Comparison of ENCODE assay signal across 16 cellular contexts in the genomic region with DNA sequence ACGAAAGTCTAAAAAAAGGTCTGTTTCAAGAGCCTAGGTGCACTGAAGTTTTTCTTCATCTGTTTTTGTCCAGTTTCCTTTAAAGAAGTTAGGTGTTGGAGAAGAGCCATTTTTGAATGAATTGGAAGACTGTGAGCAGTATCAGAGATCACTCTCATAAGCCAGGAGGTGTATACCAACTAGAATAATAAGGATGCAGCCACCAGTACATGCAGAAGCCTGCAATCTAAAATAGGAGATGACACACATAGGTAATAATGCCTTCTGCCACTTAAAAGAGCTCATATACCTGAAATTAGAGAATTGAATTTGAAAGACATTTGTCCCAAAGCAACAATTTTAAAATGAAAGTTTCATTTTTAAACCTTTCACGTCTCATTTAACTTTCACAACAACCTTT.
DNase-seq lines count a peak whose midpoint lies in the region; ATAC-seq and TF ChIP-seq lines count a peak whose summit lies in the region.
"Had no signal": no experiment of that assay in that cellular context is flagged by ENCODE, and none has a peak within 500 bp of the region (broad histone marks: within the 10 kb centered on the region; RNA-seq: fewer than 3 reads in every experiment).

No MANE protein-coding gene starts in this region.

- H3K36me3 ChIP-seq in fibroblast of lung (ENCODE audit: control insufficient read depth, insufficient read depth, low read length), result no peaks in the 10 kb centered on the region
- H3K36me3 ChIP-seq: thoracic aorta had no signal

- H3K36me3 Mint-ChIP-seq in activated naive CD4-positive, alpha-beta T cell treated with anti-CD3 and anti-CD28 coated beads, Interleukin-2, amount 50 U/mL, for 24 hours, result peaks cover 2% of the 10 kb centered on the region
- no peaks in the 10 kb centered on the region for H3K36me3 Mint-ChIP-seq in T-cell
- H3K36me3 Mint-ChIP-seq in type B pancreatic cell, result peaks cover 3% of the 10 kb centered on the region
- H3K36me3 Mint-ChIP-seq: WTC11 had no signal

- no peak for DNase-seq in activated naive CD4-positive, alpha-beta T cell treated with Interleukin-2 at 50 U/mL for 16 hours
- no peak for DNase-seq in T-cell
- no peak for DNase-seq in fibroblast of lung (ENCODE audit: low read depth in 2 of 2)
- DNase-seq in type B pancreatic cell (ENCODE audit: extremely low spot score, unreplicated experiment), result no peak
- no peak for DNase-seq in RWPE1 (ENCODE audit: low spot score)
- DNase-seq in GM13977 (ENCODE audit: low spot score), result no peak
- DNase-seq in dedifferentiated amniotic fluid mesenchymal stem cell (ENCODE audit: extremely low spot score), result no peak
- DNase-seq: amniotic stem cell, endodermal cell, NCI-H2227 treated with DMSO at 0.1 percent for 48 hours, posterior cingulate gyrus had no signal

- H2AFZ ChIP-seq in fibroblast of lung (ENCODE audit: low read length), result no peak overlapping the region
- H2AFZ ChIP-seq: hepatocyte had no signal

- H3K27ac Mint-ChIP-seq in activated naive CD4-positive, alpha-beta T cell treated with anti-CD3 and anti-CD28 coated beads, Interleukin-2, amount 50 U/mL, for 24 hours, result peak overlapping the region; percentile 82
- H3K27ac Mint-ChIP-seq in T-cell, result peak overlapping the region; percentile 90 to 92
- peak overlapping the region; percentile 8 for H3K27ac Mint-ChIP-seq in type B pancreatic cell
- H3K27ac Mint-ChIP-seq: endodermal cell, WTC11 had no signal

- POLR2A ChIA-PET in T-cell (lab: Charles Lee), result interaction anchor here in 1 of 2 donors (0.6 kb wide), 2 partner anchors 8 to 15 kb away, joined by 3 read pairs; no protein-coding TSS in a partner anchor
- POLR2A ChIA-PET in RWPE1 (lab: Yijun Ruan, JAX; ENCODE audit: low non-redundant PET), result no interaction called here

- H3K27ac ChIP-seq in fibroblast of lung (ENCODE audit: insufficient read depth, low read length) (peak overlapping the region; percentile 8), RWPE1 (no peak overlapping the region)
- H3K27ac ChIP-seq: hepatocyte had no signal

- H3K9ac ChIP-seq in fibroblast of lung (ENCODE audit: insufficient read depth, low read length), result no peak overlapping the region

- H3K79me2 ChIP-seq in fibroblast of lung (ENCODE audit: control insufficient read depth, insufficient read depth, low read length), result peaks cover 44% of the 10 kb centered on the region

- peaks cover 83% of the 10 kb centered on the region for H3K4me1 Mint-ChIP-seq in activated naive CD4-positive, alpha-beta T cell treated with anti-CD3 and anti-CD28 coated beads, Interleukin-2, amount 50 U/mL, for 24 hours
- peaks cover 65 to 73% (median 73%) of the 10 kb centered on the region in 3 donors for H3K4me1 Mint-ChIP-seq in T-cell
- H3K4me1 Mint-ChIP-seq in type B pancreatic cell (ENCODE audit: unreplicated experiment), result peaks cover 31% of the 10 kb centered on the region

- CTCF ChIA-PET in T-cell (lab: Charles Lee) (interaction anchor here in 1 of 2 donors (1.4 kb wide), 1 partner anchor 37 kb away, joined by 3 read pairs; no protein-coding TSS in a partner anchor), RWPE1 (lab: Yijun Ruan, JAX) (no interaction called here)

- H3K27me3 Mint-ChIP-seq in activated naive CD4-positive, alpha-beta T cell treated with anti-CD3 and anti-CD28 coated beads, Interleukin-2, amount 50 U/mL, for 24 hours, result no peaks in the 10 kb centered on the region
- H3K27me3 Mint-ChIP-seq in T-cell (no peaks in the 10 kb centered on the region), type B pancreatic cell (peaks cover 4% of the 10 kb centered on the region)

- no peaks in the 10 kb centered on the region for H3K9me3 Mint-ChIP-seq in activated naive CD4-positive, alpha-beta T cell treated with anti-CD3 and anti-CD28 coated beads, Interleukin-2, amount 50 U/mL, for 24 hours
- H3K9me3 Mint-ChIP-seq in T-cell (no peaks in the 10 kb centered on the region), type B pancreatic cell (no peaks in the 10 kb centered on the region)
- H3K9me3 Mint-ChIP-seq: endodermal cell, WTC11 had no signal

- H3K9me3 ChIP-seq in fibroblast of lung (ENCODE audit: control insufficient read depth, insufficient read depth, low read depth, low read length), result no peaks in the 10 kb centered on the region
- H3K9me3 ChIP-seq: thoracic aorta had no signal

- peak overlapping the region; percentile 69 for H3K4me3 Mint-ChIP-seq in activated naive CD4-positive, alpha-beta T cell treated with anti-CD3 and anti-CD28 coated beads, Interleukin-2, amount 50 U/mL, for 24 hours
- peak overlapping the region; percentile 41 to 75 (median 72) for H3K4me3 Mint-ChIP-seq in T-cell
- H3K4me3 Mint-ChIP-seq in type B pancreatic cell, result no peak overlapping the region
- H3K4me3 Mint-ChIP-seq: endodermal cell, WTC11 had no signal

- TF ChIP-seq CTCF in fibroblast of lung (conservative IDR thresholded peaks at IDR 0.05 in 1 of 2, IDR thresholded peaks at IDR 0.05 in 1 of 2; ENCODE audit: low read depth in 1 of 2, low read length in 2 of 2) (no peak), type B pancreatic cell (conservative IDR thresholded peaks at IDR 0.05) (no peak), RWPE1 (conservative IDR thresholded peaks at IDR 0.05; ENCODE audit: low read depth) (no peak), GM13977 (IDR thresholded peaks at IDR 0.05; ENCODE audit: extremely low read depth, insufficient read depth, missing control alignments) (no peak)

- no peaks in the 10 kb centered on the region for H4K20me1 ChIP-seq in fibroblast of lung (ENCODE audit: control insufficient read depth, extremely low read depth, insufficient read depth, low read length)

- ATAC-seq in T-cell (replicated peaks in 1 of 4), result no peak
- ATAC-seq: WTC11 had no signal

- H3K27me3 ChIP-seq in fibroblast of lung (ENCODE audit: control insufficient read depth, insufficient read depth, low read length), result no peaks in the 10 kb centered on the region
- H3K27me3 ChIP-seq: hepatocyte had no signal

- no peak overlapping the region for H3K4me3 ChIP-seq in fibroblast of lung (replicated peaks in 1 of 4; ENCODE audit: control extremely low read depth in 1 of 4, insufficient read depth in 1 of 4, low read depth in 3 of 4, low read length in 4 of 4)
- H3K4me3 ChIP-seq: hepatocyte, lung, thoracic aorta had no signal

- H3K4me1 ChIP-seq in fibroblast of lung (ENCODE audit: control insufficient read depth, extremely low read depth, insufficient read depth, low read length), result peaks cover 8% of the 10 kb centered on the region

- peak overlapping the region; percentile 37 for H3K4me2 ChIP-seq in fibroblast of lung (ENCODE audit: extremely low read depth, insufficient read depth, low read length)
- H3K4me2 ChIP-seq: hepatocyte had no signal

- in situ Hi-C loops in GM13977 (cut with MboI; ENCODE audit: low pct_unique_long_range_greater_than_20kb, low sequenced_read_pairs, unreplicated experiment), result no loop called here

Comparison
In these comparisons a context has a peak if more than half of its experiments do, and no peak if none do; other contexts are left out.
1. H3K27ac Mint-ChIP-seq: peak in every context shown above with its lines; median percentile 91 in T-cell; 82 in activated naive CD4-positive, alpha-beta T cell treated with anti-CD3 and anti-CD28 coated beads, Interleukin-2, amount 50 U/mL, for 24 hours; 8 in type B pancreatic cell.